Comparison of ENCODE assay signal across 17 cellular contexts in the genomic region with DNA sequence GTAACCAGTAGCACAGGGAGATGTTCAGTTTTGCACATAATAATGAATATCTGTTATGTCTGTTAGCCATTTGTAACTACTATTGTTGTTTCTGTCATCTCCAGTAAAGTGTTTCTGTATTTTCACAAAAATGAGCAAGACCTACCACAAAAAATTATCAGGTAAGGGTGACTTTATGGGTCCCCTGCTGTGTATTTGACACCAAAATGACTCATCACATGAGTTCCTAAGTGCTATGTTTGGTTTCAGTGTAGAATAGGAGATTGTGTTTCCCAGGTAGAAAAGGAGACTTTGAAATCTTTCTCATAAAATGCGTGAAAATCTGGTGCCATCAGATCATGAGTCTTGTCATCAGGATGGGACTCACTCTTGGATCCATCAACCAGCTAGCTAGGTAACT.
DNase-seq lines count a peak whose midpoint lies in the region; ATAC-seq and TF ChIP-seq lines count a peak whose summit lies in the region.
"Had no signal": no experiment of that assay in that cellular context is flagged by ENCODE, and none has a peak within 500 bp of the region (broad histone marks: within the 10 kb centered on the region; RNA-seq: fewer than 3 reads in every experiment).

No MANE protein-coding gene starts in this region.

- H3K4me3 Mint-ChIP-seq in activated CD4-positive, alpha-beta T cell treated with anti-CD3 and anti-CD28 coated beads for 36 hours: no peak overlapping the region
- H3K4me3 Mint-ChIP-seq in neural progenitor cell: no peak overlapping the region
- no peak overlapping the region for H3K4me3 Mint-ChIP-seq in activated T-helper 1 cell treated with anti-CD3 and anti-CD28 coated beads, Interleukin-12 subunit alpha, Interleukin-12 subunit beta, Interleukin-2, Interleukin-4 antibody, amounts not matched to agents 30 ng/mL and 10 ng/mL and 1 ng/mL, durations not matched to agents 14 hours and 24 hours and 36 hours

- intact Hi-C loops in activated CD4-positive, alpha-beta T cell treated with anti-CD3 and anti-CD28 coated beads for 36 hours (cut with DNase I, micrococcal nuclease): loop anchor here in 1 of 2 experiments (5.0 kb wide), 1 partner anchor 118 kb away; no protein-coding TSS in a partner anchor
- intact Hi-C loops in activated T-helper 1 cell treated with anti-CD3 and anti-CD28 coated beads, Interleukin-12 subunit alpha, Interleukin-12 subunit beta, Interleukin-2, Interleukin-4 antibody, amounts not matched to agents 30 ng/mL and 10 ng/mL and 1 ng/mL, durations not matched to agents 14 hours and 24 hours and 36 hours (cut with micrococcal nuclease): no loop called here

- peaks cover 5% of the 10 kb centered on the region for H3K4me1 Mint-ChIP-seq in activated CD4-positive, alpha-beta T cell treated with anti-CD3 and anti-CD28 coated beads for 36 hours
- H3K4me1 Mint-ChIP-seq in neural progenitor cell: peaks cover 31% of the 10 kb centered on the region
- H3K4me1 Mint-ChIP-seq in activated T-helper 1 cell treated with anti-CD3 and anti-CD28 coated beads, Interleukin-12 subunit alpha, Interleukin-12 subunit beta, Interleukin-2, Interleukin-4 antibody, amounts not matched to agents 30 ng/mL and 10 ng/mL and 1 ng/mL, durations not matched to agents 14 hours and 24 hours and 36 hours (ENCODE audit: low read depth): no peaks in the 10 kb centered on the region

- H3K36me3 Mint-ChIP-seq in activated CD4-positive, alpha-beta T cell treated with anti-CD3 and anti-CD28 coated beads for 36 hours (ENCODE audit: low read depth): no peaks in the 10 kb centered on the region
- no peaks in the 10 kb centered on the region for H3K36me3 Mint-ChIP-seq in neural progenitor cell
- no peaks in the 10 kb centered on the region for H3K36me3 Mint-ChIP-seq in activated T-helper 1 cell treated with anti-CD3 and anti-CD28 coated beads, Interleukin-12 subunit alpha, Interleukin-12 subunit beta, Interleukin-2, Interleukin-4 antibody, amounts not matched to agents 30 ng/mL and 10 ng/mL and 1 ng/mL, durations not matched to agents 14 hours and 24 hours and 36 hours (ENCODE audit: low read depth)

- no peaks in the 10 kb centered on the region for H3K36me3 ChIP-seq in neural progenitor cell
- H3K36me3 ChIP-seq: SJCRH30 had no signal

- H3K79me2 ChIP-seq in neural progenitor cell (ENCODE audit: low read depth): no peaks in the 10 kb centered on the region

- no peak for TF ChIP-seq CTCF in neural progenitor cell (IDR thresholded peaks at IDR 0.05)

- no peak overlapping the region for H3K4me3 ChIP-seq in neural progenitor cell
- H3K4me3 ChIP-seq: BLaER1 treated with 17β-estradiol and CSF1 and Interleukin-3, amounts not matched to agents 10 nM and 100 nM; PC-9; SJCRH30 had no signal

- H3K27ac ChIP-seq in neural progenitor cell: no peak overlapping the region
- H3K27ac ChIP-seq: BLaER1 treated with 17β-estradiol and CSF1 and Interleukin-3, amounts not matched to agents 10 nM and 100 nM; PC-9; SJCRH30 had no signal

- peak; percentile 39 for ATAC-seq in activated CD4-positive, alpha-beta T cell treated with anti-CD3 and anti-CD28 coated beads for 36 hours
- no peak for ATAC-seq in HG03565 (IDR thresholded peaks at IDR 0.05; ENCODE audit: unreplicated experiment)

- no peak overlapping the region for H3K27ac Mint-ChIP-seq in activated CD4-positive, alpha-beta T cell treated with anti-CD3 and anti-CD28 coated beads for 36 hours
- peak overlapping the region; percentile 19 for H3K27ac Mint-ChIP-seq in neural progenitor cell
- no peak overlapping the region for H3K27ac Mint-ChIP-seq in activated T-helper 1 cell treated with anti-CD3 and anti-CD28 coated beads, Interleukin-12 subunit alpha, Interleukin-12 subunit beta, Interleukin-2, Interleukin-4 antibody, amounts not matched to agents 30 ng/mL and 10 ng/mL and 1 ng/mL, durations not matched to agents 14 hours and 24 hours and 36 hours

- no peak overlapping the region for H3K9ac ChIP-seq in neural progenitor cell
- H3K9ac ChIP-seq: BLaER1 treated with 17β-estradiol and CSF1 and Interleukin-3, amounts not matched to agents 10 nM and 100 nM had no signal

- no peak for DNase-seq in activated CD4-positive, alpha-beta T cell treated with anti-CD3 and anti-CD28 coated beads for 36 hours
- DNase-seq in activated CD4-positive, alpha-beta T cell treated with anti-CD3 and anti-CD28 coated beads, Interleukin-2, amount 50 U/mL, for 1 hour: no peak
- peak; percentile 12 for DNase-seq in DMS53 treated with DMSO at 0.1 percent for 48 hours (lab: John Stamatoyannopoulos, UW; ENCODE audit: unreplicated experiment)
- peak; percentile 48 for DNase-seq in NCI-H2227 treated with DMSO at 0.1 percent for 48 hours (lab: John Stamatoyannopoulos, UW)
- DNase-seq in neural progenitor cell (ENCODE audit: low spot score): no peak
- DNase-seq in activated T-helper 1 cell treated with anti-CD3 and anti-CD28 coated beads, Interleukin-12 subunit alpha, Interleukin-12 subunit beta, Interleukin-2, Interleukin-4 antibody, amounts not matched to agents 30 ng/mL and 10 ng/mL and 1 ng/mL, durations not matched to agents 14 hours and 24 hours and 36 hours (ENCODE audit: low spot score): no peak
- DNase-seq in GM19238 (ENCODE audit: insufficient read length, low spot score): no peak
- DNase-seq: IMR-90, Kasumi-1, MV-4-11, NCI-H2029 treated with DMSO at 0.1 percent for 48 hours, NCI-H226, NCI-H524 treated with DMSO at 0.1 percent for 48 hours, PC-9, SJCRH30 had no signal

- no peaks in the 10 kb centered on the region for H3K9me3 Mint-ChIP-seq in activated CD4-positive, alpha-beta T cell treated with anti-CD3 and anti-CD28 coated beads for 36 hours (ENCODE audit: low read depth)
- H3K9me3 Mint-ChIP-seq in neural progenitor cell: no peaks in the 10 kb centered on the region
- H3K9me3 Mint-ChIP-seq in activated T-helper 1 cell treated with anti-CD3 and anti-CD28 coated beads, Interleukin-12 subunit alpha, Interleukin-12 subunit beta, Interleukin-2, Interleukin-4 antibody, amounts not matched to agents 30 ng/mL and 10 ng/mL and 1 ng/mL, durations not matched to agents 14 hours and 24 hours and 36 hours: no peaks in the 10 kb centered on the region

- no peaks in the 10 kb centered on the region for H4K20me1 ChIP-seq in neural progenitor cell (ENCODE audit: low read depth)
- H4K20me1 ChIP-seq: BLaER1 treated with 17β-estradiol and CSF1 and Interleukin-3, amounts not matched to agents 10 nM and 100 nM had no signal

- H3F3A ChIP-seq in neural progenitor cell (ENCODE audit: low read depth): no peaks in the 10 kb centered on the region

- POLR2A ChIA-PET in activated CD4-positive, alpha-beta T cell treated with anti-CD3 and anti-CD28 coated beads for 36 hours (lab: Charles Lee): no interaction called here

- CTCF ChIA-PET in activated CD4-positive, alpha-beta T cell treated with anti-CD3 and anti-CD28 coated beads for 36 hours (lab: Charles Lee): no interaction called here

- H2AFZ ChIP-seq in neural progenitor cell (replicated peaks): no peak overlapping the region
- H2AFZ ChIP-seq: PC-9 had no signal

- no peak overlapping the region for H3K4me2 ChIP-seq in neural progenitor cell
- H3K4me2 ChIP-seq: BLaER1 treated with 17β-estradiol and CSF1 and Interleukin-3, amounts not matched to agents 10 nM and 100 nM; PC-9 had no signal

- no peaks in the 10 kb centered on the region for H3K9me3 ChIP-seq in neural progenitor cell (ENCODE audit: low read depth)
- H3K9me3 ChIP-seq: BLaER1 treated with 17β-estradiol and CSF1 and Interleukin-3, amounts not matched to agents 10 nM and 100 nM; SJCRH30 had no signal

- peaks cover 14% of the 10 kb centered on the region for H3K4me1 ChIP-seq in neural progenitor cell
- H3K4me1 ChIP-seq: BLaER1 treated with 17β-estradiol and CSF1 and Interleukin-3, amounts not matched to agents 10 nM and 100 nM had no signal

- H3K27me3 ChIP-seq in neural progenitor cell: no peaks in the 10 kb centered on the region
- H3K27me3 ChIP-seq: BLaER1 treated with 17β-estradiol and CSF1 and Interleukin-3, amounts not matched to agents 10 nM and 100 nM; SJCRH30 had no signal

- no peaks in the 10 kb centered on the region for H3K27me3 Mint-ChIP-seq in activated CD4-positive, alpha-beta T cell treated with anti-CD3 and anti-CD28 coated beads for 36 hours
- peaks cover 5% of the 10 kb centered on the region for H3K27me3 Mint-ChIP-seq in neural progenitor cell (ENCODE audit: insufficient read depth, low read depth)
- peaks cover 3% of the 10 kb centered on the region for H3K27me3 Mint-ChIP-seq in activated T-helper 1 cell treated with anti-CD3 and anti-CD28 coated beads, Interleukin-12 subunit alpha, Interleukin-12 subunit beta, Interleukin-2, Interleukin-4 antibody, amounts not matched to agents 30 ng/mL and 10 ng/mL and 1 ng/mL, durations not matched to agents 14 hours and 24 hours and 36 hours (ENCODE audit: insufficient read depth)

Comparison
In these comparisons a context has a peak if more than half of its experiments do, and no peak if none do; other contexts are left out.
1. DNase-seq: peak in DMS53 treated with DMSO at 0.1 percent for 48 hours (single experiment) and NCI-H2227 treated with DMSO at 0.1 percent for 48 hours (single experiment); none in activated CD4-positive, alpha-beta T cell treated with anti-CD3 and anti-CD28 coated beads for 36 hours (single experiment), activated CD4-positive, alpha-beta T cell treated with anti-CD3 and anti-CD28 coated beads, Interleukin-2, amount 50 U/mL, for 1 hour (single experiment), neural progenitor cell (single experiment), activated T-helper 1 cell treated with anti-CD3 and anti-CD28 coated beads, Interleukin-12 subunit alpha, Interleukin-12 subunit beta, Interleukin-2, Interleukin-4 antibody, amounts not matched to agents 30 ng/mL and 10 ng/mL and 1 ng/mL, durations not matched to agents 14 hours and 24 hours and 36 hours (single experiment) and GM19238 (single experiment).